8 cellular contexts compared by ENCODE assay signal in genomic region chr2:130145006-130145414, GRCh38.
DNase-seq lines count a peak whose midpoint lies in the region; ATAC-seq and TF ChIP-seq lines count a peak whose summit lies in the region.
"Not testable (repeated sequence)": the region's sequence is repeated elsewhere in the genome, so short reads cannot be mapped to it uniquely, and the experiment has no call there.

Gene CCDC74B, minus strand, starts transcription at chr2:130145112. Its CDS starts 116 bp downstream, at chr2:130144996.

- ATAC-seq in GM19351 (IDR thresholded peaks at IDR 0.05; ENCODE audit: unreplicated experiment): peak; percentile 86
- ATAC-seq in HG03103 (IDR thresholded peaks at IDR 0.05; ENCODE audit: low read depth, unreplicated experiment): peak; percentile 78

- DNase-seq in AG09309 (ENCODE audit: low read depth): not testable (repeated sequence)
- DNase-seq in NCI-H2227 treated with DMSO at 0.1 percent for 48 hours (lab: John Stamatoyannopoulos, UW) (peak; percentile 50), cerebellar cortex (ENCODE audit: low spot score) (peak; percentile 43), left kidney (ENCODE audit: low read depth, low spot score) (peak; percentile 85)
- DNase-seq in activated CD4-positive, alpha-beta T cell treated with anti-CD3 and anti-CD28 coated beads for 4 hours: peak; percentile 48 to 56
- DNase-seq in stimulated activated CD4-positive, alpha-beta T cell treated with anti-CD3 and anti-CD28 coated beads, Interleukin-1b, Interleukin-23, amount 100 ng/mL, for 4 hours (ENCODE audit: low read depth in 2 of 2): peak; percentile 17 to 46

- not testable (repeated sequence) for TF ChIP-seq CTCF in AG09309 (IDR thresholded peaks at IDR 0.05; ENCODE audit: control insufficient read depth, insufficient read depth, low read depth, low read length, missing control alignments)

- H3K4me3 ChIP-seq in AG09309 (ENCODE audit: control insufficient read depth, low read depth, low read length): peak within 1 kb of the TSS; percentile 38
